14 cellular contexts compared by ENCODE assay signal in the genomic region with DNA sequence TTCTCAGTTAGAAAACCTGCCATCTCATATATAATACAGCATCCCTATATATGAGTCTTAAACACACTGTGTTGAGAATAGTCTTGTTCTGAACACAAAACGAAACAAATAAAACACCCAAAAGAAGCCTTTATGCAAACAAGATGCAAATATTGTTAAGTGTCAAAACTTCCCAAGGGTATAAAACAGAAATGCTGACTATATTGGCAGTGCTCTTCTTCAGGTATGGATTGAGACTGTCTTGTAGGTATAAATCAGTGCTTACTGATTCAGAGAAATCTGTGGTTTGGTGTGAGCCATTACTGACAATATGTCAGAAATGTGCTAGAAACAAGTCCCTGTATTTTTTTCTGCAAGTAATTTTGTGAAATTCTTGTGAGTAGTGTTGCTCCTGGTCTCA.
"Had no signal": no experiment of that assay in that cellular context is flagged by ENCODE, and none has a peak within 500 bp of the region (broad histone marks: within the 10 kb centered on the region; RNA-seq: fewer than 3 reads in every experiment).

No MANE protein-coding gene starts in this region.

- ATAC-seq: body of pancreas; esophagus mucosa; left lobe of liver; pancreas; sciatic nerve; stimulated activated naive CD8-positive, alpha-beta T cell treated with anti-CD3 and anti-CD28 coated beads, Interleukin-15, Interleukin-2, amounts not matched to agents 100 U/mL and 50 U/mL, for 24 hours; WTC11 had no signal

- H3K27ac Mint-ChIP-seq: activated naive CD8-positive, alpha-beta T cell treated with anti-CD3 and anti-CD28 coated beads for 36 hours; neural progenitor cell; type B pancreatic cell; WTC11 had no signal

- H3K4me3 Mint-ChIP-seq: activated naive CD8-positive, alpha-beta T cell treated with anti-CD3 and anti-CD28 coated beads for 36 hours; neural progenitor cell; type B pancreatic cell; WTC11 had no signal

- H3K36me3 Mint-ChIP-seq: activated naive CD8-positive, alpha-beta T cell treated with anti-CD3 and anti-CD28 coated beads for 36 hours; neural progenitor cell; type B pancreatic cell; WTC11 had no signal

- DNase-seq: activated CD4-positive, alpha-beta T cell treated with anti-CD3 and anti-CD28 coated beads for 48 hours; activated naive CD8-positive, alpha-beta T cell treated with anti-CD3 and anti-CD28 coated beads for 36 hours; amygdala; body of pancreas; caudate nucleus; midbrain; pancreas; stimulated activated naive CD8-positive, alpha-beta T cell treated with anti-CD3 and anti-CD28 coated beads, Interleukin-15, Interleukin-2, amounts not matched to agents 100 U/mL and 50 U/mL, for 24 hours had no signal

- H3K9me3 Mint-ChIP-seq: neural progenitor cell, type B pancreatic cell had no signal

- H3K27me3 Mint-ChIP-seq: type B pancreatic cell had no signal

- H3K4me1 Mint-ChIP-seq: activated naive CD8-positive, alpha-beta T cell treated with anti-CD3 and anti-CD28 coated beads for 36 hours; neural progenitor cell had no signal
